16 cellular contexts compared by ENCODE assay signal in genomic region chr7:111282626-111283025, GRCh38.
"Had no signal": no experiment of that assay in that cellular context is flagged by ENCODE, and none has a peak within 500 bp of the region (broad histone marks: within the 10 kb centered on the region; RNA-seq: fewer than 3 reads in every experiment).

No MANE protein-coding gene starts in this region.

- DNase-seq: KBM-7, MM.1S, NCI-H1092 treated with DMSO at 0.1 percent for 48 hours, NCI-H1436, NCI-H187, NCI-H2029, NCI-H2081 treated with DMSO at 0.1 percent for 48 hours, NCI-H2171, NCI-H345, NCI-H446 treated with DMSO at 0.1 percent for 48 hours, NCI-H510A treated with DMSO at 0.1 percent for 48 hours, NCI-H526, NCI-H774, Right ventricle myocardium superior, RPMI8226, SIG-M5 had no signal
